In the genomic region with DNA sequence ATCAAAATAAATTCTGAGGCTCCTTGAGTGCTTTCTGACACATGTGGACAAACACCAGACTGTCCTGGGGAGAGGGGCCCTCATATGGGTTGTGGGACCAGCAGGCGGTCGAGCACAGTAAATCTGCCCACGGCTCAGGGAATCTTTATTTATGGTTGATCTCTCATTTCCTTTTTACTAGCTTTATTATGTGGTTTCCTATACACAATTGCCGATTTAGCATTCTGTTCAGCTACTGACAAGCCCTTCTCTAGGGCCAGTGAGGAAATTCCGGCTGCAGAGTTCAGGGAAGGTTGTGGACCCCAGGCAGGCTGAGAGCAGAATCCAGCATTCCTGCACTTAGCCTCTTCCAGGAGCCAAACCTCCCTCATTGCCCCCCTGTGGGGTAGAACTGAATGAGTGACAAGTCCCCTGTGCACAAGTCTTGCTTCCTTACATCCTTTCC, we compare ENCODE assay signal across 18 cellular contexts. TPM values are rescaled to one million over a fixed set of nuclear protein-coding genes. Genes with fewer than 3 reads are reported as not detected.
DNase-seq lines count a peak whose midpoint lies in the region; ATAC-seq and TF ChIP-seq lines count a peak whose summit lies in the region.
"Had no signal": no experiment of that assay in that cellular context is flagged by ENCODE, and none has a peak within 500 bp of the region (broad histone marks: within the 10 kb centered on the region; RNA-seq: fewer than 3 reads in every experiment).

No MANE protein-coding gene starts in this region.

- H3K36me3 ChIP-seq in BLaER1 (peaks cover 41% of the 10 kb centered on the region), right lobe of liver (peaks cover 0 to 6% (median 0%) of the 10 kb centered on the region in 4 donors), transverse colon (no peaks in the 10 kb centered on the region)
- peaks cover 10% of the 10 kb centered on the region for H3K36me3 ChIP-seq in CD4-positive, alpha-beta memory T cell (ENCODE audit: insufficient read depth, low read length)
- H3K36me3 ChIP-seq: Peyer's patch had no signal

- CTCF ChIA-PET in CD4-positive, alpha-beta memory T cell (lab: Charles Lee; ENCODE audit: partially characterized antibody), result no interaction called here

- peak overlapping the region; percentile 61 to 92 (median 83) for H3K27ac Mint-ChIP-seq in CD4-positive, alpha-beta memory T cell
- H3K27ac Mint-ChIP-seq in activated T-helper 17 cell treated with anti-CD3 and anti-CD28 coated beads, Interleukin-2, amount 50 U/mL, for 72 hours, result peak overlapping the region; percentile 71
- H3K27ac Mint-ChIP-seq: activated naive CD8-positive, alpha-beta T cell treated with anti-CD3 and anti-CD28 coated beads, Interleukin-2, amount 10 ng/mL, durations not matched to agents 7 days and 5 days; CD14-positive monocyte had no signal

- ATAC-seq in activated T-helper 17 cell treated with anti-CD3 and anti-CD28 coated beads, Interleukin-2, amount 50 U/mL, for 72 hours (replicated peaks), result no peak
- peak in 3 of 4 donors; percentile 25 to 38 (median 30) for ATAC-seq in right lobe of liver
- ATAC-seq in HG03045 (IDR thresholded peaks at IDR 0.05; ENCODE audit: unreplicated experiment), result no peak
- ATAC-seq: left ventricle myocardium superior had no signal

- intact Hi-C loops in CD4-positive, alpha-beta memory T cell (cut with micrococcal nuclease), result no loop called here
- intact Hi-C loops in right lobe of liver (cut with DNase I), result no loop called here
- intact Hi-C loops in transverse colon (cut with DNase I; ENCODE audit: low total_unique reads), result no loop called here

- H3K4me1 ChIP-seq in BLaER1, result peaks cover 73% of the 10 kb centered on the region
- peaks cover 53% of the 10 kb centered on the region for H3K4me1 ChIP-seq in CD4-positive, alpha-beta memory T cell (ENCODE audit: insufficient read depth, low read length)
- H3K4me1 ChIP-seq in right lobe of liver, result peaks cover 0 to 13% (median 4%) of the 10 kb centered on the region in 4 donors
- peaks cover 0 to 6% (median 0%) of the 10 kb centered on the region in 4 donors for H3K4me1 ChIP-seq in transverse colon
- H3K4me1 ChIP-seq: Peyer's patch had no signal

- H3K36me3 Mint-ChIP-seq in CD4-positive, alpha-beta memory T cell, result peaks cover 29 to 40% of the 10 kb centered on the region in 2 donors
- peaks cover 28% of the 10 kb centered on the region for H3K36me3 Mint-ChIP-seq in activated T-helper 17 cell treated with anti-CD3 and anti-CD28 coated beads, Interleukin-2, amount 50 U/mL, for 72 hours (ENCODE audit: low read depth)

- in situ Hi-C loops in transverse colon (cut with MboI; ENCODE audit: low pct_ligation_motif_present in 1 of 4, low pct_unique_long_range_greater_than_20kb in 1 of 4, low sequenced_read_pairs in 3 of 4), result loop anchor here in 1 of 4 donors (25.0 kb wide), 1 partner anchor 96 kb away; no protein-coding TSS in a partner anchor

- DNase-seq in CD4-positive, alpha-beta memory T cell, result no peak
- no peak for DNase-seq in right lobe of liver
- DNase-seq in transverse colon, result no peak
- no peak for DNase-seq in NCI-H226
- DNase-seq: activated naive CD8-positive, alpha-beta T cell treated with anti-CD3 and anti-CD28 coated beads, Interleukin-2, amount 10 ng/mL, durations not matched to agents 7 days and 5 days; DMS79 treated with DMSO at 0.1 percent for 48 hours; KG1; left ventricle myocardium superior; NCI-H1048; NCI-H748 treated with DMSO at 0.1 percent for 48 hours; Peyer's patch; posterior cingulate gyrus; stimulated activated naive CD4-positive, alpha-beta T cell; trophoblast cell had no signal

- peak overlapping the region; percentile 52; the same call in 1 of the 2 replicates for H3K27ac ChIP-seq in BLaER1
- H3K27ac ChIP-seq in CD4-positive, alpha-beta memory T cell (ENCODE audit: low read depth, low read length), result no peak overlapping the region
- H3K27ac ChIP-seq in right lobe of liver, result no peak overlapping the region
- no peak overlapping the region for H3K27ac ChIP-seq in transverse colon
- H3K27ac ChIP-seq: Peyer's patch had no signal

- TF ChIP-seq EP300 in transverse colon (IDR thresholded peaks at IDR 0.05; ENCODE audit: low read depth), result no peak

- H3K4me3 ChIP-seq in BLaER1, result peak overlapping the region; percentile 46
- no peak overlapping the region for H3K4me3 ChIP-seq in CD4-positive, alpha-beta memory T cell (ENCODE audit: low read length in 2 of 2)
- H3K4me3 ChIP-seq in right lobe of liver, result no peak overlapping the region
- H3K4me3 ChIP-seq in transverse colon, result no peak overlapping the region
- H3K4me3 ChIP-seq: Peyer's patch had no signal

- POLR2A ChIA-PET in CD4-positive, alpha-beta memory T cell (lab: Charles Lee; ENCODE audit: partially characterized antibody), result no interaction called here

- peaks cover 57% of the 10 kb centered on the region for H4K20me1 ChIP-seq in BLaER1

- 35% methylated on average over 4 of the region's 5 CpGs for WGBS in right lobe of liver (ENCODE audit: insufficient coverage, low coverage, low lambda C conversion rate, missing lambda C conversion rate)
- WGBS in transverse colon (ENCODE audit: low coverage in 1 of 2), 2 donors, result 32 to 52% methylated on average over 3 to 5 of the region's 5 CpGs

- peak overlapping the region; percentile 51; the same call in 1 of the 2 replicates for H3K9ac ChIP-seq in BLaER1

- peaks cover 42 to 68% (median 57%) of the 10 kb centered on the region in 4 donors for H3K4me1 Mint-ChIP-seq in CD4-positive, alpha-beta memory T cell
- H3K4me1 Mint-ChIP-seq in activated T-helper 17 cell treated with anti-CD3 and anti-CD28 coated beads, Interleukin-2, amount 50 U/mL, for 72 hours, result peaks cover 47% of the 10 kb centered on the region

- peaks cover 0 to 2% (median 0%) of the 10 kb centered on the region in 8 donors for H3K9me3 Mint-ChIP-seq in CD4-positive, alpha-beta memory T cell
- no peaks in the 10 kb centered on the region for H3K9me3 Mint-ChIP-seq in activated T-helper 17 cell treated with anti-CD3 and anti-CD28 coated beads, Interleukin-2, amount 50 U/mL, for 72 hours
- H3K9me3 Mint-ChIP-seq: activated naive CD8-positive, alpha-beta T cell treated with anti-CD3 and anti-CD28 coated beads, Interleukin-2, amount 10 ng/mL, durations not matched to agents 7 days and 5 days had no signal

- peak overlapping the region; percentile 87 for H3K4me2 ChIP-seq in BLaER1

- TF ChIP-seq POLR2A in right lobe of liver (IDR thresholded peaks at IDR 0.05), result no peak
- TF ChIP-seq POLR2A in transverse colon (IDR thresholded peaks at IDR 0.05), result no peak

- no peaks in the 10 kb centered on the region for H3K27me3 Mint-ChIP-seq in CD4-positive, alpha-beta memory T cell
- no peaks in the 10 kb centered on the region for H3K27me3 Mint-ChIP-seq in activated T-helper 17 cell treated with anti-CD3 and anti-CD28 coated beads, Interleukin-2, amount 50 U/mL, for 72 hours
- H3K27me3 Mint-ChIP-seq: activated naive CD8-positive, alpha-beta T cell treated with anti-CD3 and anti-CD28 coated beads, Interleukin-2, amount 10 ng/mL, durations not matched to agents 7 days and 5 days had no signal

- H3K27me3 ChIP-seq in BLaER1 (no peaks in the 10 kb centered on the region), right lobe of liver (no peaks in the 10 kb centered on the region), transverse colon (no peaks in the 10 kb centered on the region)
- H3K27me3 ChIP-seq in CD4-positive, alpha-beta memory T cell (ENCODE audit: insufficient read depth, low read length), result no peaks in the 10 kb centered on the region
- H3K27me3 ChIP-seq: Peyer's patch had no signal

- H3K4me3 Mint-ChIP-seq in CD4-positive, alpha-beta memory T cell, result peak overlapping the region in 5 of 8 donors; percentile 39 to 63 (median 44)
- peak overlapping the region; percentile 51 for H3K4me3 Mint-ChIP-seq in activated T-helper 17 cell treated with anti-CD3 and anti-CD28 coated beads, Interleukin-2, amount 50 U/mL, for 72 hours
- H3K4me3 Mint-ChIP-seq: activated naive CD8-positive, alpha-beta T cell treated with anti-CD3 and anti-CD28 coated beads, Interleukin-2, amount 10 ng/mL, durations not matched to agents 7 days and 5 days; CD14-positive monocyte had no signal

- H3K9me3 ChIP-seq in BLaER1 (peaks cover 11% of the 10 kb centered on the region), right lobe of liver (no peaks in the 10 kb centered on the region), transverse colon (no peaks in the 10 kb centered on the region)
- no peaks in the 10 kb centered on the region for H3K9me3 ChIP-seq in CD4-positive, alpha-beta memory T cell (ENCODE audit: control insufficient read depth in 1 of 2, low read length in 2 of 2)
- H3K9me3 ChIP-seq: Peyer's patch had no signal

- TF ChIP-seq CTCF in right lobe of liver (IDR thresholded peaks at IDR 0.05) (no peak), transverse colon (IDR thresholded peaks at IDR 0.05) (no peak)

RNA-seq across cellular contexts. Expression of a gene that starts 40.1 kb away (rescaled TPM):
- 10 to 100 TPM; 38.8 to 40.5 TPM for total RNA-seq in CD4-positive, alpha-beta memory T cell
- polyA plus RNA-seq in CD4-positive, alpha-beta memory T cell, result 10 to 100 TPM in 1 of 2 donors, 1 to 10 TPM in 1; 6.0 to 12.4 TPM
- total RNA-seq in activated T-helper 17 cell treated with anti-CD3 and anti-CD28 coated beads, Interleukin-2, amount 50 U/mL, for 72 hours, result 10 to 100 TPM; 10.7 to 14.5 TPM
- 10 to 100 TPM; 22.5 to 36.6 (median 28.2) TPM for total RNA-seq in right lobe of liver
- total RNA-seq in transverse colon, result 1 to 10 TPM in 2 of 4 donors, under 1 TPM in 1, not detected in 1; 0.40 to 2.5 (median 1.2) TPM

Comparison
In these comparisons a context has a peak if more than half of its experiments do, and no peak if none do; other contexts are left out.
1. ATAC-seq: peak in right lobe of liver (3 of 4); none in activated T-helper 17 cell treated with anti-CD3 and anti-CD28 coated beads, Interleukin-2, amount 50 U/mL, for 72 hours (single experiment) and HG03045 (single experiment).